Comparison of ENCODE assay signal across 10 cellular contexts in the genomic region with DNA sequence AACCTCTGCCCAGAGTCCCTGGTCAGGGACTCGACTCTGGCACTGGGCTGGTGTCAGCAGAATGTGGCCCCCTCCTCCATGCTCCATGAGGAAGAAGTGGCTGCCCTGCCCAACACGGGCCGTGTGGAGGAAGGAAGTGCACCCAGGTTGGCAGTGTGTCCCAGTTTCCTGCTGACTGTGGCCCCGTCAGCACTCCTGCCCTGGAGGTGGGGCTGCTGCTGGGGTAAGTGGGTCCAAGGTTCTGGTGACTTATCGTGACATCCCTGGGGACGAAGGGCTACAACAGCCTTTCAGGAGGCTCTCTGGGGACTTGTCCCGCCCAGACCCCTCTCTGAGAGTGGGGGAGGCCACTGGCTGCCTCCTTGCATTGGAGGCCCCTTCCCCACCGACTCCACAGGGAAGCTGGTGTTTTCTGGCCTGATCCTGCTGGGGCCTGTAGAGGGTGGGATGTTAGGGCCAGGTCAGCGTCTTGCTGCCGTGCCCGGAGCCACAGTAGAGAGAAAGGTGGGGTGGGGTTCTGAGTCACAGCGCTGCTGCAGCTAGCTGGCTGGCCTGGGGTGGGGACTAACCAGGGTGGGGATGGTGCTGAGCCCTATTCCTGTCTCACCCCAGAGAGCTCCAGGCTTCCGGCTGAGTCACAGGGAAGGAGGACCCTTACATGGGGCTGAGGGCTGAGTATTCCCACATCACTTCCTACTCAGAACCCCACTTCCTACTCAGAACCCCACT. TPM values are rescaled to one million over a fixed set of nuclear protein-coding genes. Genes with fewer than 3 reads are reported as not detected.
DNase-seq lines count a peak whose midpoint lies in the region; ATAC-seq and TF ChIP-seq lines count a peak whose summit lies in the region.
"Had no signal": no experiment of that assay in that cellular context is flagged by ENCODE, and none has a peak within 500 bp of the region (broad histone marks: within the 10 kb centered on the region; RNA-seq: fewer than 3 reads in every experiment).

No MANE protein-coding gene starts in this region.

- H3K4me1 Mint-ChIP-seq in naive thymus-derived CD4-positive, alpha-beta T cell = peaks cover 6 to 31% (median 28%) of the 10 kb centered on the region in 7 donors
- peaks cover 19% of the 10 kb centered on the region for H3K4me1 Mint-ChIP-seq in CD4-positive, alpha-beta T cell (ENCODE audit: low read depth)

- H3K27me3 ChIP-seq in BLaER1 treated with 17β-estradiol and CSF1 and Interleukin-3, amounts not matched to agents 10 nM and 100 nM = no peaks in the 10 kb centered on the region
- no peaks in the 10 kb centered on the region for H3K27me3 ChIP-seq in SJSA1 (replicated peaks)
- no peaks in the 10 kb centered on the region for H3K27me3 ChIP-seq in fibroblast of lung (ENCODE audit: control insufficient read depth, insufficient read depth, low read length)
- H3K27me3 ChIP-seq in naive thymus-derived CD4-positive, alpha-beta T cell (ENCODE audit: control insufficient read depth in 2 of 2, insufficient read depth in 2 of 2, low read length in 2 of 2) = no peaks in the 10 kb centered on the region
- no peaks in the 10 kb centered on the region for H3K27me3 ChIP-seq in CD4-positive, alpha-beta T cell (ENCODE audit: control insufficient read depth, insufficient read depth, low read length)

- peaks cover 0 to 14% (median 6%) of the 10 kb centered on the region in 5 donors for H3K36me3 Mint-ChIP-seq in naive thymus-derived CD4-positive, alpha-beta T cell
- peaks cover 6% of the 10 kb centered on the region for H3K36me3 Mint-ChIP-seq in CD4-positive, alpha-beta T cell (ENCODE audit: low read depth)

- peak; percentile 12 for ATAC-seq in naive thymus-derived CD4-positive, alpha-beta T cell
- ATAC-seq in CD4-positive, alpha-beta T cell (ENCODE audit: poor library complexity) = no peak

- H2AFZ ChIP-seq in fibroblast of lung (ENCODE audit: low read length) = no peak overlapping the region

- no peak overlapping the region for H3K4me3 Mint-ChIP-seq in naive thymus-derived CD4-positive, alpha-beta T cell
- no peak overlapping the region for H3K4me3 Mint-ChIP-seq in CD4-positive, alpha-beta T cell

- H3K4me1 ChIP-seq in BLaER1 treated with 17β-estradiol and CSF1 and Interleukin-3, amounts not matched to agents 10 nM and 100 nM = peaks cover 61 to 76% (median 64%) of the 10 kb centered on the region in 10 experiments
- peaks cover 18% of the 10 kb centered on the region for H3K4me1 ChIP-seq in SJSA1 (replicated peaks)
- H3K4me1 ChIP-seq in fibroblast of lung (ENCODE audit: control insufficient read depth, extremely low read depth, insufficient read depth, low read length) = no peaks in the 10 kb centered on the region
- H3K4me1 ChIP-seq in naive thymus-derived CD4-positive, alpha-beta T cell (ENCODE audit: control insufficient read depth in 2 of 2, insufficient read depth in 2 of 2, low read length in 2 of 2) = no peaks in the 10 kb centered on the region

- H3K27ac Mint-ChIP-seq in naive thymus-derived CD4-positive, alpha-beta T cell = no peak overlapping the region
- no peak overlapping the region for H3K27ac Mint-ChIP-seq in CD4-positive, alpha-beta T cell

- peaks cover 6 to 92% (median 45%) of the 10 kb centered on the region in 11 experiments; a peak in 15 of 22 replicates for H4K20me1 ChIP-seq in BLaER1 treated with 17β-estradiol and CSF1 and Interleukin-3, amounts not matched to agents 10 nM and 100 nM
- H4K20me1 ChIP-seq in fibroblast of lung (ENCODE audit: control insufficient read depth, extremely low read depth, insufficient read depth, low read length) = no peaks in the 10 kb centered on the region

- peak overlapping the region in 10 of 11 experiments; percentile 0 to 50 (median 34); a peak in 12 of 22 replicates for H3K9ac ChIP-seq in BLaER1 treated with 17β-estradiol and CSF1 and Interleukin-3, amounts not matched to agents 10 nM and 100 nM
- no peak overlapping the region for H3K9ac ChIP-seq in fibroblast of lung (ENCODE audit: insufficient read depth, low read length)

- peaks cover 10 to 75% (median 35%) of the 10 kb centered on the region in 11 experiments; a peak in 18 of 22 replicates for H3K36me3 ChIP-seq in BLaER1 treated with 17β-estradiol and CSF1 and Interleukin-3, amounts not matched to agents 10 nM and 100 nM
- H3K36me3 ChIP-seq in SJSA1 (no peaks in the 10 kb centered on the region), fibroblast of lung (ENCODE audit: control insufficient read depth, insufficient read depth, low read length) (no peaks in the 10 kb centered on the region)
- no peaks in the 10 kb centered on the region for H3K36me3 ChIP-seq in naive thymus-derived CD4-positive, alpha-beta T cell (ENCODE audit: control insufficient read depth in 2 of 3, insufficient read depth in 3 of 3, low read length in 3 of 3)

- POLR2A ChIA-PET in naive thymus-derived CD4-positive, alpha-beta T cell (lab: Charles Lee) = interaction anchor here (1.1 kb wide), 1 partner anchor 9 kb away, joined by 4 read pairs; no protein-coding TSS in a partner anchor
- POLR2A ChIA-PET in CD4-positive, alpha-beta T cell (lab: Charles Lee) = no interaction called here

- peak overlapping the region; percentile 72 to 94 (median 88) for H3K4me2 ChIP-seq in BLaER1 treated with 17β-estradiol and CSF1 and Interleukin-3, amounts not matched to agents 10 nM and 100 nM
- no peak overlapping the region for H3K4me2 ChIP-seq in fibroblast of lung (ENCODE audit: extremely low read depth, insufficient read depth, low read length)

- intact Hi-C loops in naive thymus-derived CD4-positive, alpha-beta T cell (cut with micrococcal nuclease) = no loop called here
- intact Hi-C loops in CD4-positive, alpha-beta T cell (cut with DNase I, micrococcal nuclease) = no loop called here

- peak overlapping the region in 1 of 10 experiments; percentile 28; a peak in 3 of 20 replicates for H3K4me3 ChIP-seq in BLaER1 treated with 17β-estradiol and CSF1 and Interleukin-3, amounts not matched to agents 10 nM and 100 nM
- H3K4me3 ChIP-seq in SJSA1 (no peak overlapping the region), fibroblast of lung (replicated peaks in 1 of 4; ENCODE audit: control extremely low read depth in 1 of 4, insufficient read depth in 1 of 4, low read depth in 3 of 4, low read length in 4 of 4) (no peak overlapping the region)
- H3K4me3 ChIP-seq in naive thymus-derived CD4-positive, alpha-beta T cell (ENCODE audit: low read length) = no peak overlapping the region

- H3K9me3 ChIP-seq in BLaER1 treated with 17β-estradiol and CSF1 and Interleukin-3, amounts not matched to agents 10 nM and 100 nM (replicated peaks in 1 of 11) = no peaks in the 10 kb centered on the region
- no peaks in the 10 kb centered on the region for H3K9me3 ChIP-seq in SJSA1 (replicated peaks)
- no peaks in the 10 kb centered on the region for H3K9me3 ChIP-seq in fibroblast of lung (ENCODE audit: control insufficient read depth, insufficient read depth, low read depth, low read length)
- no peaks in the 10 kb centered on the region for H3K9me3 ChIP-seq in naive thymus-derived CD4-positive, alpha-beta T cell (ENCODE audit: control insufficient read depth in 2 of 3, low read length in 3 of 3)
- H3K9me3 ChIP-seq in CD4-positive, alpha-beta T cell (ENCODE audit: control insufficient read depth, low read length) = no peaks in the 10 kb centered on the region

- TF ChIP-seq CTCF in fibroblast of lung (conservative IDR thresholded peaks at IDR 0.05 in 1 of 2, IDR thresholded peaks at IDR 0.05 in 1 of 2; ENCODE audit: low read depth in 1 of 2, low read length in 2 of 2) = no peak
- no peak for TF ChIP-seq CTCF in CD4-positive, alpha-beta T cell (IDR thresholded peaks at IDR 0.05)

- peak overlapping the region in 10 of 11 experiments; percentile 29 to 61 (median 52); a peak in 18 of 22 replicates for H3K27ac ChIP-seq in BLaER1 treated with 17β-estradiol and CSF1 and Interleukin-3, amounts not matched to agents 10 nM and 100 nM
- H3K27ac ChIP-seq in SJSA1 = peak overlapping the region; percentile 69
- no peak overlapping the region for H3K27ac ChIP-seq in fibroblast of lung (ENCODE audit: insufficient read depth, low read length)
- H3K27ac ChIP-seq in naive thymus-derived CD4-positive, alpha-beta T cell (ENCODE audit: low read depth, low read length) = no peak overlapping the region
- no peak overlapping the region for H3K27ac ChIP-seq in CD4-positive, alpha-beta T cell (ENCODE audit: low read depth, low read length)

- H3K9me3 Mint-ChIP-seq in naive thymus-derived CD4-positive, alpha-beta T cell = no peaks in the 10 kb centered on the region
- no peaks in the 10 kb centered on the region for H3K9me3 Mint-ChIP-seq in CD4-positive, alpha-beta T cell

- CTCF ChIA-PET in naive thymus-derived CD4-positive, alpha-beta T cell (lab: Charles Lee) = no interaction called here
- CTCF ChIA-PET in CD4-positive, alpha-beta T cell (lab: Charles Lee) = no interaction called here

- H3K27me3 Mint-ChIP-seq in naive thymus-derived CD4-positive, alpha-beta T cell = no peaks in the 10 kb centered on the region
- H3K27me3 Mint-ChIP-seq in CD4-positive, alpha-beta T cell = no peaks in the 10 kb centered on the region

- no peaks in the 10 kb centered on the region for H3K79me2 ChIP-seq in fibroblast of lung (ENCODE audit: control insufficient read depth, insufficient read depth, low read length)

- peak in 1 of 2 experiments; percentile 76 for DNase-seq in SJSA1 (ENCODE audit: low read depth in 1 of 2, low spot score in 2 of 2)
- peak; percentile 52 to 81 for DNase-seq in fibroblast of lung (ENCODE audit: low read depth in 2 of 2)
- DNase-seq in naive thymus-derived CD4-positive, alpha-beta T cell = no peak
- no peak for DNase-seq in effector CD8-positive, alpha-beta T cell (lab: John Stamatoyannopoulos, UW)
- no peak for DNase-seq in DMS53 (lab: John Stamatoyannopoulos, UW)
- DNase-seq in globus pallidus (ENCODE audit: low spot score) = no peak
- DNase-seq in CD4-positive, alpha-beta T cell = no peak
- DNase-seq: activated gamma-delta T cell treated with Interleukin-2 at 50 U/mL for 16 hours, RPMI8226 had no signal

RNA-seq across cellular contexts. Expression of a gene that starts 10.5 kb away (rescaled TPM):
- 5.6 and 17.8 TPM in 2 replicates for total RNA-seq in SJSA1 (2014; rRNA removed; shearing (Covaris generic))
- total RNA-seq in fibroblast of lung = 14.1 and 30.4 TPM in 2 replicates
- 9.5 and 12.8 TPM in 2 replicates for polyA plus RNA-seq in fibroblast of lung
- 13.4 and 13.5 TPM in 2 replicates for polyA plus RNA-seq in fibroblast of lung (2012)
- 28.5 and 73.0 TPM in 2 replicates for polyA minus RNA-seq in fibroblast of lung (ENCODE audit: low replicate concordance)
- 10 to 100 TPM; 15.9 to 31.0 (median 20.7) TPM for total RNA-seq in naive thymus-derived CD4-positive, alpha-beta T cell
- 10 to 100 TPM in 1 of 2 donors, 1 to 10 TPM in 1; 5.6 to 11.0 TPM for polyA plus RNA-seq in naive thymus-derived CD4-positive, alpha-beta T cell
- 1 to 10 TPM; 8.0 to 9.5 TPM for total RNA-seq in CD4-positive, alpha-beta T cell

RNA-seq across cellular contexts. Expression of a gene that starts 22.1 kb away (rescaled TPM):
- 30.1 and 36.8 TPM in 2 replicates for total RNA-seq in SJSA1 (2014; rRNA removed; shearing (Covaris generic))
- 17.7 and 27.7 TPM in 2 replicates for total RNA-seq in fibroblast of lung
- polyA plus RNA-seq in fibroblast of lung = 42.7 and 62.2 TPM in 2 replicates
- polyA plus RNA-seq in fibroblast of lung (2012) = 58.8 and 95.0 TPM in 2 replicates
- 52.8 and 118 TPM in 2 replicates for polyA minus RNA-seq in fibroblast of lung (ENCODE audit: low replicate concordance)
- total RNA-seq in naive thymus-derived CD4-positive, alpha-beta T cell = 100 to 1,000 TPM in 3 of 5 experiments, 10 to 100 TPM in 2; 76.8 to 149 (median 127) TPM
- polyA plus RNA-seq in naive thymus-derived CD4-positive, alpha-beta T cell = 100 to 1,000 TPM; 224 to 229 TPM
- 100 to 1,000 TPM; 279 to 295 TPM for total RNA-seq in CD4-positive, alpha-beta T cell

RNA-seq across cellular contexts. Expression of a gene that starts 22.4 kb away (rescaled TPM):
- 2.3 and 4.3 TPM in 2 replicates for total RNA-seq in SJSA1 (2014; rRNA removed; shearing (Covaris generic))
- 6.2 and 9.7 TPM in 2 replicates for total RNA-seq in fibroblast of lung
- 1.9 and 2.5 TPM in 2 replicates for polyA plus RNA-seq in fibroblast of lung
- polyA plus RNA-seq in fibroblast of lung (2012) = 2.3 and 2.8 TPM in 2 replicates
- 9.3 and 11.3 TPM in 2 replicates for polyA minus RNA-seq in fibroblast of lung (ENCODE audit: low replicate concordance)
- 10 to 100 TPM in 4 of 5 experiments, 1 to 10 TPM in 1; 7.3 to 16.3 (median 14.9) TPM for total RNA-seq in naive thymus-derived CD4-positive, alpha-beta T cell
- polyA plus RNA-seq in naive thymus-derived CD4-positive, alpha-beta T cell = 1 to 10 TPM in 1 of 2 donors, under 1 TPM in 1; 0.61 to 1.2 TPM
- 1 to 10 TPM; 7.5 to 8.3 TPM for total RNA-seq in CD4-positive, alpha-beta T cell

RNA-seq across cellular contexts. Expression of a gene that starts 37.8 kb away (rescaled TPM):
- total RNA-seq in SJSA1 (2014; rRNA removed; shearing (Covaris generic)) = not detected in 2 replicates
- under 0.01 TPM in 1 of 2 replicates, not detected in the other for total RNA-seq in fibroblast of lung
- 0.03 and 0.08 TPM in 2 replicates for polyA plus RNA-seq in fibroblast of lung
- not detected in 2 replicates for polyA plus RNA-seq in fibroblast of lung (2012)
- polyA minus RNA-seq in fibroblast of lung (ENCODE audit: low replicate concordance) = not detected in 2 replicates
- total RNA-seq in naive thymus-derived CD4-positive, alpha-beta T cell = 1 to 10 TPM in 1 of 5 experiments, under 1 TPM in 3, not detected in 1; 0.40 to 1.8 (median 0.63) TPM
- not detected for polyA plus RNA-seq in naive thymus-derived CD4-positive, alpha-beta T cell
- 1 to 10 TPM in 1 of 2 experiments, under 1 TPM in 1; 0.63 to 1.8 TPM for total RNA-seq in CD4-positive, alpha-beta T cell

RNA-seq across cellular contexts. Expression of a gene that starts 53.9 kb away (rescaled TPM):
- total RNA-seq in SJSA1 (2014; rRNA removed; shearing (Covaris generic)) = 138 and 157 TPM in 2 replicates
- total RNA-seq in fibroblast of lung = 96.1 and 96.8 TPM in 2 replicates
- 55.3 and 58.7 TPM in 2 replicates for polyA plus RNA-seq in fibroblast of lung
- 50.7 and 54.0 TPM in 2 replicates for polyA plus RNA-seq in fibroblast of lung (2012)
- 23.5 and 24.6 TPM in 2 replicates for polyA minus RNA-seq in fibroblast of lung (ENCODE audit: low replicate concordance)
- total RNA-seq in naive thymus-derived CD4-positive, alpha-beta T cell = 10 to 100 TPM; 34.1 to 51.5 (median 48.4) TPM
- polyA plus RNA-seq in naive thymus-derived CD4-positive, alpha-beta T cell = 10 to 100 TPM; 29.7 to 48.5 TPM
- total RNA-seq in CD4-positive, alpha-beta T cell = 10 to 100 TPM; 55.7 to 58.4 TPM

Comparison
In these comparisons a context has a peak if more than half of its experiments do, and no peak if none do; other contexts are left out.
1. H3K27ac ChIP-seq: peak in BLaER1 treated with 17β-estradiol and CSF1 and Interleukin-3, amounts not matched to agents 10 nM and 100 nM (10 of 11) and SJSA1 (single experiment); none in fibroblast of lung (single experiment), naive thymus-derived CD4-positive, alpha-beta T cell (single experiment) and CD4-positive, alpha-beta T cell (single experiment).
2. DNase-seq: peak in fibroblast of lung (2 of 2); none in naive thymus-derived CD4-positive, alpha-beta T cell (0 of 9), effector CD8-positive, alpha-beta T cell (single experiment), DMS53 (single experiment), globus pallidus (single experiment) and CD4-positive, alpha-beta T cell (0 of 10).